Comparison of ENCODE assay signal across 11 cellular contexts in genomic region chr13:70571221-70571620, GRCh38.
"Had no signal": no experiment of that assay in that cellular context is flagged by ENCODE, and none has a peak within 500 bp of the region (broad histone marks: within the 10 kb centered on the region; RNA-seq: fewer than 3 reads in every experiment).

No MANE protein-coding gene starts in this region.

- H2AFZ ChIP-seq: GM23248, GM23338 had no signal

- H3K9me3 ChIP-seq: HAP-1 had no signal

- FAIRE-seq: H1, H54 had no signal

- ATAC-seq: GM23338, HCT116 had no signal

- H3K4me3 ChIP-seq: GM23248, GM23338, HAP-1 had no signal

- DNase-seq: GM23248, GOT3, H7, H9, HCEC 1CT, HFFc6 had no signal

- H3K36me3 ChIP-seq: HAP-1 had no signal

- H3K27ac ChIP-seq: GM23248 had no signal

- H3K4me2 ChIP-seq: GM23338 had no signal

- H3K9ac ChIP-seq: GM23248 had no signal
